ENCODE assay signal across 1 cellular context in genomic region chr3:119600732-119601131, GRCh38.
TF ChIP-seq lines count a peak whose summit lies in the region.

No MANE protein-coding gene starts in this region.

TF ChIP-seq in K562, 482 proteins besides CTCF, POLR2A, EP300 and RAD21:
- peak; percentile 14; the same call in 1 of the 2 replicates for TF ChIP-seq CTBP1 (IDR thresholded peaks at IDR 0.05; ENCODE audit: borderline replicate concordance)
- no peak for TF ChIP-seq ZBTB12 (CRISPR knock-in tag; IDR thresholded peaks at IDR 0.05)
- TF ChIP-seq NR2C2 (CRISPR knock-in tag; IDR thresholded peaks at IDR 0.05) = no peak
- TF ChIP-seq NR2C2 (tag; IDR thresholded peaks at IDR 0.05) = peak; percentile 57; the same call in 1 of the 2 replicates
- no peak for TF ChIP-seq KHSRP (IDR thresholded peaks at IDR 0.05)
- TF ChIP-seq CXXC5 (CRISPR knock-in tag; IDR thresholded peaks at IDR 0.05) = 0 out of 2 replicates have a peak, but pooled peaks have one; percentile 24
- no peak for TF ChIP-seq ZSCAN32 (CRISPR knock-in tag; IDR thresholded peaks at IDR 0.05)
- TF ChIP-seq MAZ (CRISPR knock-in tag; conservative IDR thresholded peaks at IDR 0.05 in 1 of 2, IDR thresholded peaks at IDR 0.05 in 1 of 2) = peak in 1 of 2 experiments; percentile 26; a peak in 1 of 4 replicates
- peak; percentile 40; the same call in 1 of the 2 replicates for TF ChIP-seq CREB3L1 (IDR thresholded peaks at IDR 0.05; ENCODE audit: borderline replicate concordance, low read depth)
- no peak for TF ChIP-seq NR2C1 (IDR thresholded peaks at IDR 0.05)
- peak; percentile 25; the same call in 1 of the 2 replicates for TF ChIP-seq NR2C1 (tag; IDR thresholded peaks at IDR 0.05)
- TF ChIP-seq SMC3 (conservative IDR thresholded peaks at IDR 0.05; ENCODE audit: insufficient read depth, low read depth, low read length) = 0 out of 2 replicates have a peak, but pooled peaks have one; percentile 6
- 0 out of 4 replicates have a peak, but pooled peaks of 1 of the 2 experiments have one; percentile 51 for TF ChIP-seq KDM4B (IDR thresholded peaks at IDR 0.05; ENCODE audit: borderline replicate concordance in 2 of 2, low read depth in 1 of 2)
- no peak for TF ChIP-seq POLR3G (IDR thresholded peaks at IDR 0.05; ENCODE audit: extremely low read depth, insufficient read length, insufficient replicate concordance)
- TF ChIP-seq FUS (optimal IDR thresholded peaks at IDR 0.05; ENCODE audit: low read depth, low read length) = no peak
- peak; percentile 53 for TF ChIP-seq VEZF1 (CRISPR knock-in tag; IDR thresholded peaks at IDR 0.05)
- 0 out of 2 replicates have a peak, but pooled peaks have one; percentile 19 for TF ChIP-seq CREM (IDR thresholded peaks at IDR 0.05; ENCODE audit: low read depth)
TF ChIP-seq in K562: peak in this region for 10.
